Comparison of ENCODE assay signal across 8 cellular contexts in the genomic region with DNA sequence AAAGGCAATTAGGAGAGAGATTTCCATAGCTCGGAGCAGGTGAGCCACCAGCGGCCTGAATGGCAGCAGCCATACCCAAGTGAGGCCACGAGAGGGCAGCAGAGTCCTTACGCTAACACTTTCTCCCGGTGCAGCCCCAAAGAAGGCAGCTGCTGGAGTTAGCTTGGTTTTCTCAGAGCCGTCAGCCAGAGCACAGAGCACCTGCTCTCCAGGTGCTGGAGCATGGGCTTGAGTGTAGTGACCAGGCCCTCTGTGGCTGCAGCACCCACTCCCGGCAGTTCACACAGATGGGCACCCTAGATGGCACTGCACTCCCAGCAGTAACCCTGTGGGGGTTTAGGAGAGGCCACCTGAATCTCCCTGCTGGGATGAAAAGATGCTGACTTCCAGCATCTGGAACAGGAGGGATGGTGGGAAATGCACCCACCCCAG. TPM values are rescaled to one million over a fixed set of nuclear protein-coding genes. Genes with fewer than 3 reads are reported as not detected.
DNase-seq lines count a peak whose midpoint lies in the region; ATAC-seq lines count a peak whose summit lies in the region.

No MANE protein-coding gene starts in this region.

- CTCF ChIA-PET in activated CD4-positive, alpha-beta memory T cell treated with anti-CD3 and anti-CD28 coated beads, Interleukin-2, amount 10 ng/mL, durations not matched to agents 7 days and 5 days (lab: Charles Lee), result interaction anchor here (0.7 to 18.8 kb wide), 33 partner anchors 8 to 250 kb away, joined by 3 to 724 read pairs (median 5); partner anchors contain the start of gene NUAK2

- peak; percentile 69 for ATAC-seq in GM18867 (IDR thresholded peaks at IDR 0.05; ENCODE audit: unreplicated experiment)

- H3K4me1 Mint-ChIP-seq in activated CD4-positive, alpha-beta memory T cell treated with anti-CD3 and anti-CD28 coated beads, Interleukin-2, amount 10 ng/mL, durations not matched to agents 7 days and 5 days, result peaks cover 25% of the 10 kb centered on the region

- peak; percentile 92 for DNase-seq in A172 (ENCODE audit: low spot score)
- DNase-seq in HT-29 (ENCODE audit: low spot score), result peak; percentile 89
- DNase-seq in NCI-H82 treated with DMSO at 0.1 percent for 48 hours (lab: John Stamatoyannopoulos, UW; ENCODE audit: unreplicated experiment), result peak; percentile 86
- DNase-seq in activated CD4-positive, alpha-beta memory T cell treated with anti-CD3 and anti-CD28 coated beads, Interleukin-2, amount 10 ng/mL, durations not matched to agents 7 days and 5 days, result peak; percentile 88
- peak; percentile 83 for DNase-seq in effector CD4-positive, alpha-beta T cell
- DNase-seq in lung microvascular endothelial cell (ENCODE audit: low read depth in 2 of 2), result peak; percentile 82 to 88
- DNase-seq in stimulated activated CD8-positive, alpha-beta memory T cell treated with anti-CD3 and anti-CD28 coated beads, Interleukin-15, amount 100 ng/mL, for 1 hour (ENCODE audit: low read depth), result peak; percentile 80

- no peak overlapping the region for H3K27ac Mint-ChIP-seq in activated CD4-positive, alpha-beta memory T cell treated with anti-CD3 and anti-CD28 coated beads, Interleukin-2, amount 10 ng/mL, durations not matched to agents 7 days and 5 days

- H3K27me3 Mint-ChIP-seq in activated CD4-positive, alpha-beta memory T cell treated with anti-CD3 and anti-CD28 coated beads, Interleukin-2, amount 10 ng/mL, durations not matched to agents 7 days and 5 days, result peaks cover 6% of the 10 kb centered on the region

- POLR2A ChIA-PET in activated CD4-positive, alpha-beta memory T cell treated with anti-CD3 and anti-CD28 coated beads, Interleukin-2, amount 10 ng/mL, durations not matched to agents 7 days and 5 days (lab: Charles Lee), result interaction anchor here (0.7 to 7.4 kb wide), 10 partner anchors 9 to 168 kb away, joined by 3 to 83 read pairs (median 4); partner anchors contain the start of gene NUAK2

- no peaks in the 10 kb centered on the region for H3K9me3 Mint-ChIP-seq in activated CD4-positive, alpha-beta memory T cell treated with anti-CD3 and anti-CD28 coated beads, Interleukin-2, amount 10 ng/mL, durations not matched to agents 7 days and 5 days

- no peaks in the 10 kb centered on the region for H3K36me3 Mint-ChIP-seq in activated CD4-positive, alpha-beta memory T cell treated with anti-CD3 and anti-CD28 coated beads, Interleukin-2, amount 10 ng/mL, durations not matched to agents 7 days and 5 days (ENCODE audit: low read depth)

- H3K4me3 Mint-ChIP-seq in activated CD4-positive, alpha-beta memory T cell treated with anti-CD3 and anti-CD28 coated beads, Interleukin-2, amount 10 ng/mL, durations not matched to agents 7 days and 5 days, result no peak overlapping the region

RNA-seq across cellular contexts. Expression of gene TMCC2, which starts 45.8 kb away (rescaled TPM):
- total RNA-seq in A172 (2014; rRNA removed; shearing (Covaris generic)), result 8.1 and 11.9 TPM in 2 replicates
- total RNA-seq in HT-29 (2014; rRNA removed; shearing (Covaris generic)), result 0.08 and 0.21 TPM in 2 replicates
- total RNA-seq in activated CD4-positive, alpha-beta memory T cell treated with anti-CD3 and anti-CD28 coated beads, Interleukin-2, amount 10 ng/mL, durations not matched to agents 7 days and 5 days, result 1 to 10 TPM; 1.8 TPM
- 0.40 and 0.44 TPM in 2 replicates for total RNA-seq in lung microvascular endothelial cell

RNA-seq across cellular contexts. Expression of gene NUAK2, which starts 48.0 kb away (rescaled TPM):
- total RNA-seq in A172 (2014; rRNA removed; shearing (Covaris generic)), result 16.3 and 18.4 TPM in 2 replicates
- 2.4 and 3.9 TPM in 2 replicates for total RNA-seq in HT-29 (2014; rRNA removed; shearing (Covaris generic))
- 10 to 100 TPM; 12.4 to 13.0 TPM for total RNA-seq in activated CD4-positive, alpha-beta memory T cell treated with anti-CD3 and anti-CD28 coated beads, Interleukin-2, amount 10 ng/mL, durations not matched to agents 7 days and 5 days
- total RNA-seq in lung microvascular endothelial cell, result 2.6 and 3.8 TPM in 2 replicates

Comparison
In these comparisons a context has a peak if more than half of its experiments do, and no peak if none do; other contexts are left out.
1. Peak in every context shown above with its lines: DNase-seq and ATAC-seq.